ENCODE assay signal across 28 cellular contexts in the genomic region with DNA sequence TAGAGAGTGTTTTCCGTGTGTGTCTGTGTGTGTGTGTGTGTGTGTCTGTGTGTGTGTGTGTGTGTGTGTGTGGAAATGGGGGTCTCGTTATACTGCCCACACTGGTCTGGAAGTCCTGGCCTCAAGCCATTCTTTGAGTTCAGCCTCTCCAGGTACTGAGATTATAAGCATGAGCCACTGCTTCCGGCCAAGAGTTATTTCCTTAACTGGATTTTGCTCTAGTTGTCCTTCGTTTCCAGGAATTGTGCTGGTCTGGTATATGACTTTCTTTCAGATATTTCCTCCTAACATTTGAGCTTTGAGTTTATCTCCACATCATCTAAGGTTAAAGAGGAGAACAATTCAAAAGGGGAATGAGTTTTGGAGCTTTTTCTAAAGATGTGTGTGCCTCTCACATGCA.
"Had no signal": no experiment of that assay in that cellular context is flagged by ENCODE, and none has a peak within 500 bp of the region (broad histone marks: within the 10 kb centered on the region; RNA-seq: fewer than 3 reads in every experiment).

No MANE protein-coding gene starts in this region.

- H3K4me3 ChIP-seq: body of pancreas, colonic mucosa, dorsolateral prefrontal cortex, esophagus squamous epithelium, gastroesophageal sphincter had no signal

- H3K9me3 ChIP-seq: body of pancreas, colonic mucosa, esophagus squamous epithelium, gastroesophageal sphincter had no signal

- H3K4me3 Mint-ChIP-seq: activated CD4-positive, alpha-beta memory T cell treated with anti-CD3 and anti-CD28 coated beads, Interleukin-2, amount 10 ng/mL, durations not matched to agents 7 days and 5 days; activated CD4-positive, alpha-beta T cell treated with anti-CD3 and anti-CD28 coated beads, Interleukin-2, amount 10 ng/mL, durations not matched to agents 7 days and 5 days; activated naive CD4-positive, alpha-beta T cell treated with anti-CD3 and anti-CD28 coated beads, Interleukin-2, amount 10 ng/mL, durations not matched to agents 7 days and 5 days; activated naive CD8-positive, alpha-beta T cell; activated T-cell treated with anti-CD3 and anti-CD28 coated beads, Interleukin-2, amount 50 U/mL, for 24 hours; activated T-cell treated with anti-CD3 and anti-CD28 coated beads, Interleukin-2, amount 50 U/mL, for 72 hours; endodermal cell had no signal

- ATAC-seq: activated T-cell treated with anti-CD3 and anti-CD28 coated beads, Interleukin-2, amount 50 U/mL, for 72 hours; body of pancreas; gastroesophageal sphincter had no signal

- DNase-seq: activated CD4-positive, alpha-beta memory T cell treated with anti-CD3 and anti-CD28 coated beads, Interleukin-2, amount 10 ng/mL, durations not matched to agents 7 days and 5 days; activated CD4-positive, alpha-beta T cell treated with anti-CD3 and anti-CD28 coated beads for 4 hours; activated CD4-positive, alpha-beta T cell treated with anti-CD3 and anti-CD28 coated beads, Interleukin-2, amount 10 ng/mL, durations not matched to agents 7 days and 5 days; activated CD4-positive, alpha-beta T cell treated with anti-CD3 and anti-CD28 coated beads, Interleukin-2, amount 50 U/mL, for 4 hours; activated CD4-positive, CD25-positive, alpha-beta regulatory T cell; activated CD4-positive, CD25-positive, alpha-beta regulatory T cell treated with anti-CD3 and anti-CD28 coated beads, Interleukin-2, amount 50 U/mL, for 72 hours; activated CD8-positive, alpha-beta memory T cell treated with anti-CD3 and anti-CD28 coated beads, Interleukin-2, amount 50 U/mL, for 48 hours; activated gamma-delta T cell; activated naive CD4-positive, alpha-beta T cell; activated naive CD4-positive, alpha-beta T cell treated with anti-CD3 and anti-CD28 coated beads, Interleukin-2, amount 10 ng/mL, durations not matched to agents 7 days and 5 days; activated T-cell treated with anti-CD3 and anti-CD28 coated beads for 4 hours; activated T-cell treated with anti-CD3 and anti-CD28 coated beads, Interleukin-2, amount 50 U/mL, for 24 hours; activated T-cell treated with anti-CD3 and anti-CD28 coated beads, Interleukin-2, amount 50 U/mL, for 72 hours; anterior cingulate cortex; body of pancreas; caudate nucleus; cerebellar nuclear complex; colonic mucosa; dorsolateral prefrontal cortex; effector memory CD4-positive, alpha-beta T cell; endodermal cell; esophagus squamous epithelium; foreskin melanocyte; head of caudate nucleus; T-helper 2 cell had no signal

- H3K4me1 ChIP-seq: body of pancreas, colonic mucosa, esophagus squamous epithelium, gastroesophageal sphincter had no signal

- H3K36me3 Mint-ChIP-seq: activated naive CD4-positive, alpha-beta T cell treated with anti-CD3 and anti-CD28 coated beads, Interleukin-2, amount 10 ng/mL, durations not matched to agents 7 days and 5 days; activated naive CD8-positive, alpha-beta T cell had no signal

- H3K27ac Mint-ChIP-seq: activated CD4-positive, alpha-beta memory T cell treated with anti-CD3 and anti-CD28 coated beads, Interleukin-2, amount 10 ng/mL, durations not matched to agents 7 days and 5 days; activated CD4-positive, alpha-beta T cell treated with anti-CD3 and anti-CD28 coated beads, Interleukin-2, amount 10 ng/mL, durations not matched to agents 7 days and 5 days; activated naive CD4-positive, alpha-beta T cell treated with anti-CD3 and anti-CD28 coated beads, Interleukin-2, amount 10 ng/mL, durations not matched to agents 7 days and 5 days; activated naive CD8-positive, alpha-beta T cell; activated T-cell treated with anti-CD3 and anti-CD28 coated beads, Interleukin-2, amount 50 U/mL, for 24 hours; activated T-cell treated with anti-CD3 and anti-CD28 coated beads, Interleukin-2, amount 50 U/mL, for 72 hours; endodermal cell had no signal

- H3K4me1 Mint-ChIP-seq: activated CD4-positive, alpha-beta memory T cell treated with anti-CD3 and anti-CD28 coated beads, Interleukin-2, amount 10 ng/mL, durations not matched to agents 7 days and 5 days; activated CD4-positive, alpha-beta T cell treated with anti-CD3 and anti-CD28 coated beads, Interleukin-2, amount 10 ng/mL, durations not matched to agents 7 days and 5 days; activated naive CD4-positive, alpha-beta T cell treated with anti-CD3 and anti-CD28 coated beads, Interleukin-2, amount 10 ng/mL, durations not matched to agents 7 days and 5 days; endodermal cell had no signal

- H3K27ac ChIP-seq: body of pancreas, colonic mucosa, dorsolateral prefrontal cortex, epithelial cell of prostate, esophagus squamous epithelium, gastroesophageal sphincter had no signal

- H3K27me3 ChIP-seq: body of pancreas, colonic mucosa, gastroesophageal sphincter had no signal

- H3K36me3 ChIP-seq: colonic mucosa, esophagus squamous epithelium, gastroesophageal sphincter had no signal

- H3K9me3 Mint-ChIP-seq: activated CD4-positive, alpha-beta memory T cell treated with anti-CD3 and anti-CD28 coated beads, Interleukin-2, amount 10 ng/mL, durations not matched to agents 7 days and 5 days; activated CD4-positive, alpha-beta T cell treated with anti-CD3 and anti-CD28 coated beads, Interleukin-2, amount 10 ng/mL, durations not matched to agents 7 days and 5 days; activated naive CD4-positive, alpha-beta T cell treated with anti-CD3 and anti-CD28 coated beads, Interleukin-2, amount 10 ng/mL, durations not matched to agents 7 days and 5 days; activated T-cell treated with anti-CD3 and anti-CD28 coated beads, Interleukin-2, amount 50 U/mL, for 24 hours; activated T-cell treated with anti-CD3 and anti-CD28 coated beads, Interleukin-2, amount 50 U/mL, for 72 hours; endodermal cell had no signal
